Comparison of ENCODE assay signal across 8 cellular contexts in the genomic region with DNA sequence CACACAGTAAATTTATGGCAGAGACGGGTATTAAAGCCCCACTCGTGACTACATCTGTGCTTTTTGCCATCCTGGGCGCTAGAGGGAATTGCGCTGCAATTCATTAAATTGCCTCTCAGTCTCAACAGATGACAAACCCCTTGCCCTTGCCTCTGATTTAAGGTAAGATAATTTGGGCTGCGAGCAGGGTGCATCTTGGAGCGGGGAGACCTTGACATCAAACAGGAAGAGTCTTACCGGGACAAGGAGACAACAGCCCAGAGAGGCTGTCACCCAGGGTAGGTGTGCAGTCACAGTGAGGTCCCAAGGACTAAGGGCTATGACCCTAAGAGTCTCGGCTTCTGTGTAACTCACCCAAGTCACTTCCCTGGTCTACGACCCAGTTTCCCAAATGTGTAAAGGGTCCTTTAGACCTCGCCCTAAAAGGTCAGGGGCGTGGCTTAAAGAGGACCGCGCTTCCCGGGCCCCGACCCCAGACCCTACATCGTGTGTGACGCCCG. TPM values are rescaled to one million over a fixed set of nuclear protein-coding genes. Genes with fewer than 3 reads are reported as not detected.
DNase-seq lines count a peak whose midpoint lies in the region; ATAC-seq, FAIRE-seq and TF ChIP-seq lines count a peak whose summit lies in the region.

No MANE protein-coding gene starts in this region.

- WGBS in small intestine, 3 donors: 7 to 8% (median 7%) methylated on average over 17 to 18 of the region's 18 CpGs

- TF ChIP-seq CTCF in AG04449 (IDR thresholded peaks at IDR 0.05; ENCODE audit: insufficient read depth, low read length, missing control alignments): no peak
- TF ChIP-seq CTCF in right atrium auricular region (IDR thresholded peaks at IDR 0.05): no peak

- CTCF ChIA-PET in AG04449 (lab: Yijun Ruan, JAX): interaction anchor here (0.9 kb wide), 1 partner anchor 13 kb away, joined by 5 read pairs; no protein-coding TSS in a partner anchor

- peaks cover 7% of the 10 kb centered on the region for H3K27me3 Mint-ChIP-seq in activated T-helper 1 cell treated with anti-CD3 and anti-CD28 coated beads, Interleukin-12 subunit alpha, Interleukin-12 subunit beta, Interleukin-2, Interleukin-4 antibody, amounts not matched to agents 30 ng/mL and 10 ng/mL and 1 ng/mL, durations not matched to agents 14 hours and 24 hours and 36 hours (ENCODE audit: insufficient read depth)

- no peaks in the 10 kb centered on the region for H3K9me3 ChIP-seq in HUES48 (ENCODE audit: control insufficient read depth, insufficient read depth, low read length)
- H3K9me3 ChIP-seq in right atrium auricular region: no peaks in the 10 kb centered on the region
- H3K9me3 ChIP-seq in small intestine (ENCODE audit: control insufficient read depth, low read depth): no peaks in the 10 kb centered on the region

- H3K4me3 ChIP-seq in AG04449 (ENCODE audit: low read depth, low read length): peak overlapping the region; percentile 88
- H3K4me3 ChIP-seq in HUES48 (ENCODE audit: low read depth, low read length): peak overlapping the region; percentile 90
- H3K4me3 ChIP-seq in right atrium auricular region: peak overlapping the region; percentile 64 to 90
- peak overlapping the region in 1 of 2 donors; percentile 73 for H3K4me3 ChIP-seq in small intestine (ENCODE audit: low read depth in 1 of 2, low read length in 2 of 2)

- no peaks in the 10 kb centered on the region for H3K27me3 ChIP-seq in HUES48 (ENCODE audit: control insufficient read depth, insufficient read depth, low read length)
- no peaks in the 10 kb centered on the region for H3K27me3 ChIP-seq in right atrium auricular region
- no peaks in the 10 kb centered on the region for H3K27me3 ChIP-seq in small intestine (ENCODE audit: control insufficient read depth in 2 of 2, insufficient read depth in 2 of 2, low read length in 2 of 2)

- no peaks in the 10 kb centered on the region; the same call in 1 of the 2 replicates for H3K4me1 ChIP-seq in HUES48 (ENCODE audit: control insufficient read depth, insufficient read depth, low read length)
- peaks cover 0 to 23% of the 10 kb centered on the region in 2 donors for H3K4me1 ChIP-seq in right atrium auricular region
- H3K4me1 ChIP-seq in small intestine (ENCODE audit: control insufficient read depth in 2 of 2, insufficient read depth in 1 of 2, low read depth in 1 of 2, low read length in 1 of 2): peaks cover 3 to 4% of the 10 kb centered on the region in 2 donors

- peak overlapping the region; percentile 97 for H3K27ac Mint-ChIP-seq in activated T-helper 1 cell treated with anti-CD3 and anti-CD28 coated beads, Interleukin-12 subunit alpha, Interleukin-12 subunit beta, Interleukin-2, Interleukin-4 antibody, amounts not matched to agents 30 ng/mL and 10 ng/mL and 1 ng/mL, durations not matched to agents 14 hours and 24 hours and 36 hours

- H3K36me3 Mint-ChIP-seq in activated T-helper 1 cell treated with anti-CD3 and anti-CD28 coated beads, Interleukin-12 subunit alpha, Interleukin-12 subunit beta, Interleukin-2, Interleukin-4 antibody, amounts not matched to agents 30 ng/mL and 10 ng/mL and 1 ng/mL, durations not matched to agents 14 hours and 24 hours and 36 hours (ENCODE audit: low read depth): peaks cover 18% of the 10 kb centered on the region

- H3K9ac ChIP-seq in HUES48 (ENCODE audit: low read depth, low read length): peak overlapping the region; percentile 45; the same call in 1 of the 2 replicates

- H3K36me3 ChIP-seq in HUES48 (ENCODE audit: control insufficient read depth, insufficient read depth, low read length) (peaks cover 25% of the 10 kb centered on the region), right atrium auricular region (peaks cover 2% of the 10 kb centered on the region), small intestine (ENCODE audit: control insufficient read depth in 2 of 2, insufficient read depth in 2 of 2, low read length in 2 of 2) (no peaks in the 10 kb centered on the region)

- POLR2A ChIA-PET in AG04449 (lab: Yijun Ruan, JAX): interaction anchor here (0.6 to 1.4 kb wide), 5 partner anchors 10 to 52 kb away, joined by 3 to 7 read pairs (median 4); no protein-coding TSS in a partner anchor

- no peak for DNase-seq in AG04449 (ENCODE audit: low read depth, low spot score)
- DNase-seq in activated T-helper 1 cell treated with anti-CD3 and anti-CD28 coated beads, Interleukin-12 subunit alpha, Interleukin-12 subunit beta, Interleukin-2, Interleukin-4 antibody, amounts not matched to agents 30 ng/mL and 10 ng/mL and 1 ng/mL, durations not matched to agents 14 hours and 24 hours and 36 hours (ENCODE audit: low spot score): no peak
- DNase-seq in right atrium auricular region (ENCODE audit: low spot score): no peak
- no peak for DNase-seq in small intestine
- no peak for DNase-seq in activated effector memory CD4-positive, alpha-beta T cell treated with anti-CD3 and anti-CD28 coated beads, Interleukin-2, amount 50 U/mL, for 16 hours
- DNase-seq in COLO668 (lab: John Stamatoyannopoulos, UW; ENCODE audit: unreplicated experiment): no peak

- FAIRE-seq in small intestine (lab: Jason Lieb, UNC): no peak

- intact Hi-C loops in activated T-helper 1 cell treated with anti-CD3 and anti-CD28 coated beads, Interleukin-12 subunit alpha, Interleukin-12 subunit beta, Interleukin-2, Interleukin-4 antibody, amounts not matched to agents 30 ng/mL and 10 ng/mL and 1 ng/mL, durations not matched to agents 14 hours and 24 hours and 36 hours (cut with micrococcal nuclease): no loop called here

- ATAC-seq in GM18517 (IDR thresholded peaks at IDR 0.05; ENCODE audit: unreplicated experiment): peak; percentile 20

- H3K27ac ChIP-seq in HUES48 (ENCODE audit: low read depth, low read length) (peak overlapping the region; percentile 84), right atrium auricular region (peak overlapping the region; percentile 97 to 99), small intestine (ENCODE audit: low read depth in 1 of 2, low read length in 1 of 2) (peak overlapping the region; percentile 93 to 97)

- peak overlapping the region; percentile 91 for H3K4me3 Mint-ChIP-seq in activated T-helper 1 cell treated with anti-CD3 and anti-CD28 coated beads, Interleukin-12 subunit alpha, Interleukin-12 subunit beta, Interleukin-2, Interleukin-4 antibody, amounts not matched to agents 30 ng/mL and 10 ng/mL and 1 ng/mL, durations not matched to agents 14 hours and 24 hours and 36 hours

- H3K4me1 Mint-ChIP-seq in activated T-helper 1 cell treated with anti-CD3 and anti-CD28 coated beads, Interleukin-12 subunit alpha, Interleukin-12 subunit beta, Interleukin-2, Interleukin-4 antibody, amounts not matched to agents 30 ng/mL and 10 ng/mL and 1 ng/mL, durations not matched to agents 14 hours and 24 hours and 36 hours (ENCODE audit: low read depth): peaks cover 30% of the 10 kb centered on the region

- H3K9me3 Mint-ChIP-seq in activated T-helper 1 cell treated with anti-CD3 and anti-CD28 coated beads, Interleukin-12 subunit alpha, Interleukin-12 subunit beta, Interleukin-2, Interleukin-4 antibody, amounts not matched to agents 30 ng/mL and 10 ng/mL and 1 ng/mL, durations not matched to agents 14 hours and 24 hours and 36 hours: no peaks in the 10 kb centered on the region

RNA-seq across cellular contexts. Expression of a gene that starts 0.4 kb away (rescaled TPM):
- total RNA-seq in activated T-helper 1 cell treated with anti-CD3 and anti-CD28 coated beads, Interleukin-12 subunit alpha, Interleukin-12 subunit beta, Interleukin-2, Interleukin-4 antibody, amounts not matched to agents 30 ng/mL and 10 ng/mL and 1 ng/mL, durations not matched to agents 14 hours and 24 hours and 36 hours: 16.8 and 19.0 TPM in 2 replicates
- total RNA-seq in right atrium auricular region: 100 to 1,000 TPM; 108 TPM
- polyA plus RNA-seq in small intestine: 100 to 1,000 TPM in 2 of 3 donors, 10 to 100 TPM in 1; 46.6 to 112 (median 101) TPM

RNA-seq across cellular contexts. Expression of a gene that starts 42.0 kb away (rescaled TPM):
- 45.7 and 47.9 TPM in 2 replicates for total RNA-seq in activated T-helper 1 cell treated with anti-CD3 and anti-CD28 coated beads, Interleukin-12 subunit alpha, Interleukin-12 subunit beta, Interleukin-2, Interleukin-4 antibody, amounts not matched to agents 30 ng/mL and 10 ng/mL and 1 ng/mL, durations not matched to agents 14 hours and 24 hours and 36 hours
- total RNA-seq in right atrium auricular region: 1 to 10 TPM; 9.6 to 9.8 TPM
- 10 to 100 TPM in 1 of 3 donors, 1 to 10 TPM in 2; 7.0 to 10.7 (median 7.2) TPM for polyA plus RNA-seq in small intestine
